Comparison of ENCODE assay signal across 1 cellular context in genomic region chr3:127671523-127672428, GRCh38.
TF ChIP-seq lines count a peak whose summit lies in the region.

No MANE protein-coding gene starts in this region.

TF ChIP-seq in HepG2, 621 proteins besides CTCF, POLR2A, EP300 and RAD21 (continued from another document):
- TF ChIP-seq MNT (IDR thresholded peaks at IDR 0.05) (no peak), NFYC (CRISPR knock-in tag; IDR thresholded peaks at IDR 0.05) (no peak), HOXA3 (CRISPR knock-in tag; IDR thresholded peaks at IDR 0.05) (0 out of 2 replicates have a peak, but pooled peaks have one; percentile 10)
